Comparison of ENCODE assay signal across 32 cellular contexts in genomic region chr6:29619578-29619977, GRCh38. TPM values are rescaled to one million over a fixed set of nuclear protein-coding genes. Genes with fewer than 3 reads are reported as not detected.
"Had no signal": no experiment of that assay in that cellular context is flagged by ENCODE, and none has a peak within 500 bp of the region (broad histone marks: within the 10 kb centered on the region; RNA-seq: fewer than 3 reads in every experiment).

No MANE protein-coding gene starts in this region.

- H3K36me3 Mint-ChIP-seq: immature natural killer cell had no signal

- H3K4me3 ChIP-seq: breast epithelium, heart left ventricle, testis, transverse colon, uterus had no signal

- H3K4me1 ChIP-seq: breast epithelium, heart left ventricle, testis, transverse colon, uterus had no signal

- H3K27me3 Mint-ChIP-seq: activated CD4-positive, alpha-beta T cell treated with anti-CD3 and anti-CD28 coated beads, Interleukin-2, amount 10 ng/mL, durations not matched to agents 7 days and 5 days; activated T-cell treated with anti-CD3 and anti-CD28 coated beads, Interleukin-2, amount 50 U/mL, for 24 hours; central memory CD8-positive, alpha-beta T cell had no signal

- H3K36me3 ChIP-seq: breast epithelium, transverse colon, uterus had no signal

- H3K27ac Mint-ChIP-seq: activated CD4-positive, alpha-beta memory T cell treated with anti-CD3 and anti-CD28 coated beads, Interleukin-2, amount 10 ng/mL, durations not matched to agents 7 days and 5 days; activated CD4-positive, alpha-beta T cell treated with anti-CD3 and anti-CD28 coated beads, Interleukin-2, amount 10 ng/mL, durations not matched to agents 7 days and 5 days; activated T-cell treated with anti-CD3 and anti-CD28 coated beads, Interleukin-2, amount 50 U/mL, for 24 hours; immature natural killer cell had no signal

- H3K27me3 ChIP-seq: breast epithelium, heart left ventricle, testis, transverse colon, uterus had no signal

- H3K9me3 Mint-ChIP-seq: activated CD4-positive, alpha-beta memory T cell treated with anti-CD3 and anti-CD28 coated beads, Interleukin-2, amount 10 ng/mL, durations not matched to agents 7 days and 5 days; activated CD4-positive, alpha-beta T cell treated with anti-CD3 and anti-CD28 coated beads, Interleukin-2, amount 10 ng/mL, durations not matched to agents 7 days and 5 days; activated T-cell treated with anti-CD3 and anti-CD28 coated beads, Interleukin-2, amount 50 U/mL, for 24 hours; central memory CD8-positive, alpha-beta T cell; naive thymus-derived CD4-positive, alpha-beta T cell had no signal

- H3K9me3 ChIP-seq: breast epithelium, heart left ventricle, testis, transverse colon, uterus had no signal

- FAIRE-seq: kidney had no signal

- DNase-seq: activated CD4-positive, alpha-beta memory T cell treated with anti-CD3 and anti-CD28 coated beads, Interleukin-2, amount 10 ng/mL, durations not matched to agents 7 days and 5 days; activated CD4-positive, alpha-beta T cell treated with anti-CD3 and anti-CD28 coated beads for 1 hour; activated CD4-positive, alpha-beta T cell treated with anti-CD3 and anti-CD28 coated beads, Interleukin-2, amount 10 ng/mL, durations not matched to agents 7 days and 5 days; activated CD8-positive, alpha-beta memory T cell treated with anti-CD3 and anti-CD28 coated beads, Interleukin-2, amount 50 U/mL, for 48 hours; activated gamma-delta T cell treated with Interleukin-2 at 50 U/mL for 16 hours; activated naive CD4-positive, alpha-beta T cell treated with anti-CD3 and anti-CD28 coated beads, Interleukin-2, amount 50 U/mL, for 16 hours; activated T-cell treated with anti-CD3 and anti-CD28 coated beads, Interleukin-2, amount 50 U/mL, for 24 hours; amygdala; dermis blood vessel endothelial cell; effector CD8-positive, alpha-beta T cell; foreskin fibroblast; heart left ventricle; hypothalamus; immature natural killer cell; kidney; left colon; midbrain; naive thymus-derived CD4-positive, alpha-beta T cell; nucleus accumbens; right cardiac atrium; stimulated activated CD4-positive, alpha-beta T cell treated with anti-CD3 and anti-CD28 coated beads, Interleukin-2, amount 100 ng/mL, for 48 hours; stimulated activated naive CD8-positive, alpha-beta T cell treated with anti-CD3 and anti-CD28 coated beads, Interleukin-15, Interleukin-2, amounts not matched to agents 100 U/mL and 50 U/mL, for 24 hours; T-helper 2 cell; testis; transverse colon; uterus had no signal

- H3K27ac ChIP-seq: breast epithelium, heart left ventricle, testis, transverse colon, uterus had no signal

- H3K4me3 Mint-ChIP-seq: activated CD4-positive, alpha-beta memory T cell treated with anti-CD3 and anti-CD28 coated beads, Interleukin-2, amount 10 ng/mL, durations not matched to agents 7 days and 5 days; activated CD4-positive, alpha-beta T cell treated with anti-CD3 and anti-CD28 coated beads, Interleukin-2, amount 10 ng/mL, durations not matched to agents 7 days and 5 days; activated T-cell treated with anti-CD3 and anti-CD28 coated beads, Interleukin-2, amount 50 U/mL, for 24 hours; central memory CD8-positive, alpha-beta T cell; immature natural killer cell; naive thymus-derived CD4-positive, alpha-beta T cell had no signal

- H3K4me1 Mint-ChIP-seq: activated CD4-positive, alpha-beta memory T cell treated with anti-CD3 and anti-CD28 coated beads, Interleukin-2, amount 10 ng/mL, durations not matched to agents 7 days and 5 days; activated CD4-positive, alpha-beta T cell treated with anti-CD3 and anti-CD28 coated beads, Interleukin-2, amount 10 ng/mL, durations not matched to agents 7 days and 5 days; central memory CD8-positive, alpha-beta T cell; immature natural killer cell; naive thymus-derived CD4-positive, alpha-beta T cell had no signal

- ATAC-seq: esophagus mucosa; left colon; naive thymus-derived CD4-positive, alpha-beta T cell; right cardiac atrium; stimulated activated naive CD8-positive, alpha-beta T cell treated with anti-CD3 and anti-CD28 coated beads, Interleukin-15, Interleukin-2, amounts not matched to agents 100 U/mL and 50 U/mL, for 24 hours had no signal

RNA-seq across cellular contexts. Expression of gene GABBR1, which starts 13.4 kb away (rescaled TPM):
- polyA plus RNA-seq: immature natural killer cell had no signal

RNA-seq across cellular contexts. Expression of gene OR2H2, which starts 34.7 kb away (rescaled TPM):
- total RNA-seq: activated CD4-positive, alpha-beta memory T cell treated with anti-CD3 and anti-CD28 coated beads, Interleukin-2, amount 10 ng/mL, durations not matched to agents 7 days and 5 days; activated CD4-positive, alpha-beta T cell treated with anti-CD3 and anti-CD28 coated beads, Interleukin-2, amount 10 ng/mL, durations not matched to agents 7 days and 5 days; breast epithelium; dermis blood vessel endothelial cell; esophagus mucosa; heart left ventricle; kidney; left colon; lower leg skin; naive thymus-derived CD4-positive, alpha-beta T cell; pulmonary artery endothelial cell; right cardiac atrium; transverse colon; uterus had no signal
- polyA plus RNA-seq: heart left ventricle; immature natural killer cell; naive thymus-derived CD4-positive, alpha-beta T cell; neural cell; right cardiac atrium had no signal

RNA-seq across cellular contexts. Expression of gene MOG, which starts 37.3 kb away (rescaled TPM):
- total RNA-seq: activated CD4-positive, alpha-beta memory T cell treated with anti-CD3 and anti-CD28 coated beads, Interleukin-2, amount 10 ng/mL, durations not matched to agents 7 days and 5 days; activated CD4-positive, alpha-beta T cell treated with anti-CD3 and anti-CD28 coated beads, Interleukin-2, amount 10 ng/mL, durations not matched to agents 7 days and 5 days; breast epithelium; dermis blood vessel endothelial cell; esophagus mucosa; kidney; left colon; lower leg skin; naive thymus-derived CD4-positive, alpha-beta T cell; pulmonary artery endothelial cell; transverse colon; uterus had no signal
- polyA plus RNA-seq: immature natural killer cell; naive thymus-derived CD4-positive, alpha-beta T cell; neural cell had no signal
